21 cellular contexts compared by ENCODE assay signal in genomic region chr6:27862396-27863061, GRCh38. TPM values are rescaled to one million over a fixed set of nuclear protein-coding genes. Genes with fewer than 3 reads are reported as not detected.
A peak's percentile ranks its signal among the peaks of the same experiment; 100 is the strongest.
DNase-seq lines count a peak whose midpoint lies in the region; ATAC-seq, FAIRE-seq and TF ChIP-seq lines count a peak whose summit lies in the region.
"Had no signal": no experiment of that assay in that cellular context is flagged by ENCODE, and none has a peak within 500 bp of the region (broad histone marks: within the 10 kb centered on the region; RNA-seq: fewer than 3 reads in every experiment).

No MANE protein-coding gene starts in this region.

- H2AFZ ChIP-seq in HepG2 (ENCODE audit: low read length) (no peak overlapping the region), PC-3 (ENCODE audit: low read length) (no peak overlapping the region; the same call in 1 of the 2 replicates)

- intact Hi-C loops in HepG2 (cut with micrococcal nuclease; ENCODE audit: unreplicated experiment) = no loop called here
- intact Hi-C loops in right lobe of liver (cut with DNase I) = no loop called here
- intact Hi-C loops in PC-3 (cut with micrococcal nuclease) = no loop called here

- H3K36me3 ChIP-seq in HepG2 (replicated peaks in 1 of 2; ENCODE audit: control insufficient read depth in 1 of 2, insufficient read depth in 2 of 2, low read length in 2 of 2) (no peaks in the 10 kb centered on the region), right lobe of liver (no peaks in the 10 kb centered on the region), PC-3 (ENCODE audit: low read depth, low read length) (no peaks in the 10 kb centered on the region), tibial nerve (no peaks in the 10 kb centered on the region)

- TF ChIP-seq RAD21 in HepG2 (CRISPR knock-in tag; IDR thresholded peaks at IDR 0.05) = no peak

- BruUV-seq in HepG2 (replicated peaks; lab: Mats Ljungman, UMichigan) (no TSS peak), PC-3 (replicated peaks; lab: Mats Ljungman, UMichigan) (no TSS peak)

- in situ Hi-C loops in HepG2 (cut with HindIII; ENCODE audit: extremely low pct_ligation_motif_present, low pct_unique_long_range_greater_than_20kb) = no loop called here

- H3K4me2 ChIP-seq in HepG2 (ENCODE audit: low read depth, low read length) = peak overlapping the region; percentile 28
- peak overlapping the region; percentile 29; the same call in 1 of the 2 replicates for H3K4me2 ChIP-seq in PC-3 (ENCODE audit: low read length)

- FAIRE-seq in HepG2 (lab: Jason Lieb, UNC) = peak; percentile 30

- WGBS in HepG2 (ENCODE audit: low lambda C conversion rate) = 54% methylated on average over 6 of the region's 6 CpGs
- 77% methylated on average over 3 of the region's 6 CpGs for WGBS in right lobe of liver (ENCODE audit: insufficient coverage, low coverage, low lambda C conversion rate, missing lambda C conversion rate)
- WGBS in tibial nerve, 2 donors = 81 to 83% methylated on average over 6 of the region's 6 CpGs

- DNase-seq in HepG2 (ENCODE audit: low spot score) (peak; percentile 65), right lobe of liver (no peak), PC-3 (peak; percentile 41), epithelial cell of esophagus (ENCODE audit: low read depth) (peak; percentile 32), NCI-H128 (lab: John Stamatoyannopoulos, UW; ENCODE audit: unreplicated experiment) (no peak), NCI-H1092 treated with DMSO at 0.1 percent for 48 hours (lab: John Stamatoyannopoulos, UW) (no peak), RPMI8226 (no peak), tibial nerve (ENCODE audit: low spot score in 2 of 2) (no peak)
- DNase-seq: activated CD8-positive, alpha-beta T cell treated with anti-CD3 and anti-CD28 coated beads, Interleukin-2, amount 10 ng/mL, durations not matched to agents 7 days and 5 days; activated effector memory CD4-positive, alpha-beta T cell treated with Interleukin-2 at 50 U/mL for 16 hours; Caco-2; dermis blood vessel endothelial cell; GF-D8; KG1; NCI-H146; NCI-H446 treated with DMSO at 0.1 percent for 48 hours; stimulated activated CD4-positive, alpha-beta T cell treated with anti-CD3 and anti-CD28 coated beads, Interleukin-12 subunit alpha, Interleukin-12 subunit beta, amount 100 ng/mL, for 4 hours; stimulated activated naive CD8-positive, alpha-beta T cell treated with anti-CD3 and anti-CD28 coated beads, Interleukin-15, Interleukin-2, amounts not matched to agents 100 U/mL and 50 U/mL, for 24 hours had no signal

- TF ChIP-seq POLR2A in HepG2 (IDR thresholded peaks at IDR 0.05; ENCODE audit: insufficient read depth in 1 of 2, low read depth in 2 of 2, low read length in 2 of 2) = no peak
- no peak for TF ChIP-seq POLR2A in right lobe of liver (IDR thresholded peaks at IDR 0.05)
- no peak for TF ChIP-seq POLR2A in tibial nerve (IDR thresholded peaks at IDR 0.05)

- H3K4me3 ChIP-seq in HepG2 (replicated peaks in 1 of 3; ENCODE audit: insufficient read depth in 1 of 3, low read depth in 2 of 3, low read length in 3 of 3) (no peak overlapping the region), right lobe of liver (no peak overlapping the region), PC-3 (ENCODE audit: low read length) (no peak overlapping the region), epithelial cell of esophagus (ENCODE audit: low read length) (no peak overlapping the region), tibial nerve (no peak overlapping the region)

- POLR2A ChIA-PET in HepG2 (lab: Yijun Ruan, JAX) = interaction anchor here (1.1 to 1.3 kb wide), 2 partner anchors 24 to 30 kb away, joined by 3 to 8 read pairs; a partner anchor contains a TSS
- POLR2A ChIA-PET in PC-3 (lab: Charles Lee; ENCODE audit: unreplicated experiment) = interaction anchor here (0.7 to 1.0 kb wide), 2 partner anchors 31 to 372 kb away, joined by 6 read pairs; a partner anchor contains a TSS

- H3K9me3 ChIP-seq in HepG2 (ENCODE audit: low read length) (no peaks in the 10 kb centered on the region), right lobe of liver (no peaks in the 10 kb centered on the region), PC-3 (ENCODE audit: low read length) (no peaks in the 10 kb centered on the region), tibial nerve (no peaks in the 10 kb centered on the region)
- H3K9me3 ChIP-seq: Caco-2 had no signal

- no peak overlapping the region for H3K9ac ChIP-seq in HepG2 (ENCODE audit: insufficient read depth, low read depth, low read length)
- H3K9ac ChIP-seq in PC-3 (ENCODE audit: low read length) = no peak overlapping the region

- H3K4me1 ChIP-seq in HepG2 (ENCODE audit: insufficient read depth, low read length) (peaks cover 38% of the 10 kb centered on the region), right lobe of liver (peaks cover 0 to 18% (median 7%) of the 10 kb centered on the region in 4 donors), PC-3 (ENCODE audit: insufficient read depth, low read length) (peaks cover 21% of the 10 kb centered on the region), tibial nerve (peaks cover 0 to 32% (median 14%) of the 10 kb centered on the region in 4 donors)
- H3K4me1 ChIP-seq: Caco-2 had no signal

- H3K79me2 ChIP-seq in HepG2 (ENCODE audit: insufficient read depth, low read length) (no peaks in the 10 kb centered on the region), PC-3 (ENCODE audit: low read length) (no peaks in the 10 kb centered on the region)

- no peaks in the 10 kb centered on the region for H3F3A ChIP-seq in PC-3 (ENCODE audit: low read length, unreplicated experiment)

- no peak overlapping the region for H3K27ac ChIP-seq in HepG2 (ENCODE audit: extremely low read length, insufficient read depth, low read length)
- no peak overlapping the region for H3K27ac ChIP-seq in right lobe of liver
- peak overlapping the region; percentile 35 for H3K27ac ChIP-seq in PC-3 (ENCODE audit: low read length)
- H3K27ac ChIP-seq in tibial nerve = peak overlapping the region in 1 of 4 donors; percentile 22

- no peaks in the 10 kb centered on the region for H4K20me1 ChIP-seq in HepG2 (ENCODE audit: insufficient read depth, low read length)
- no peaks in the 10 kb centered on the region for H4K20me1 ChIP-seq in PC-3 (ENCODE audit: low read length)

- TF ChIP-seq CTCF in HepG2 (CRISPR knock-in tag; IDR thresholded peaks at IDR 0.05) (no peak), right lobe of liver (IDR thresholded peaks at IDR 0.05) (no peak), PC-3 (conservative IDR thresholded peaks at IDR 0.05; ENCODE audit: low read depth, low read length) (no peak), epithelial cell of esophagus (IDR thresholded peaks at IDR 0.05; ENCODE audit: insufficient read depth, low read depth, low read length, missing control alignments) (no peak), tibial nerve (IDR thresholded peaks at IDR 0.05) (no peak)

- CTCF ChIA-PET in HepG2 (lab: Yijun Ruan, JAX; ENCODE audit: low intra/inter-chr PET ratio, low total read pairs) = no interaction called here
- CTCF ChIA-PET in PC-3 (lab: Charles Lee) = no interaction called here

- H3K27me3 ChIP-seq in HepG2 (ENCODE audit: control insufficient read depth in 1 of 2, insufficient read depth in 2 of 2, low read length in 2 of 2) = peaks cover 0 to 24% of the 10 kb centered on the region in 2 experiments; a peak in 3 of 5 replicates
- no peaks in the 10 kb centered on the region for H3K27me3 ChIP-seq in right lobe of liver
- H3K27me3 ChIP-seq in PC-3 (ENCODE audit: low read length) = no peaks in the 10 kb centered on the region
- peaks cover 0 to 8% of the 10 kb centered on the region in 2 donors for H3K27me3 ChIP-seq in tibial nerve

- TF ChIP-seq EP300 in HepG2 (IDR thresholded peaks at IDR 0.05; ENCODE audit: low read depth in 2 of 2, low read length in 2 of 2) (no peak), HepG2 (CRISPR knock-in tag; IDR thresholded peaks at IDR 0.05; ENCODE audit: borderline replicate concordance) (no peak), tibial nerve (IDR thresholded peaks at IDR 0.05) (no peak)

- ATAC-seq in HepG2 (no peak), right lobe of liver (no peak), PC-3 (peak; percentile 44)
- ATAC-seq: activated CD8-positive, alpha-beta T cell treated with anti-CD3 and anti-CD28 coated beads, Interleukin-2, amount 10 ng/mL, durations not matched to agents 7 days and 5 days; stimulated activated naive CD8-positive, alpha-beta T cell treated with anti-CD3 and anti-CD28 coated beads, Interleukin-15, Interleukin-2, amounts not matched to agents 100 U/mL and 50 U/mL, for 24 hours had no signal

- no peaks in the 10 kb centered on the region for H3K9me2 ChIP-seq in PC-3 (replicated peaks; ENCODE audit: low read length)

TF ChIP-seq in HepG2, 621 proteins besides CTCF, POLR2A, EP300 and RAD21 (continues in another document):
- TF ChIP-seq ZNF225 (CRISPR knock-in tag; IDR thresholded peaks at IDR 0.05) (no peak), SIX4 (CRISPR knock-in tag; IDR thresholded peaks at IDR 0.05) (peak; percentile 93), YEATS4 (CRISPR knock-in tag; IDR thresholded peaks at IDR 0.05; ENCODE audit: borderline replicate concordance) (0 out of 2 replicates have a peak, but pooled peaks have one; percentile 30)

RNA-seq across cellular contexts. Expression of gene OR2B2, which starts 49.7 kb away (rescaled TPM):
- total RNA-seq in HepG2 (2016; rRNA removed; fragmentation: Illumina TruSeq; extraction: Trizol) = not detected in 2 replicates
- total RNA-seq in HepG2 (2016; cell fraction: cytosol; rRNA removed; fragmentation: Illumina TruSeq; extraction: Trizol; ENCODE audit: low read depth) = not detected in 2 replicates
- total RNA-seq in HepG2 (2016; cell fraction: insoluble cytoplasmic fraction; rRNA removed; fragmentation: Illumina TruSeq; extraction: Trizol) = not detected in 2 replicates
- total RNA-seq in HepG2 (2016; cell fraction: membrane; rRNA removed; fragmentation: Illumina TruSeq; extraction: Trizol) = not detected in 2 replicates
- total RNA-seq in HepG2 (2016; cell fraction: nucleus; rRNA removed; fragmentation: Illumina TruSeq; extraction: Trizol) = not detected in 2 replicates
- not detected in 2 replicates for polyA plus RNA-seq in HepG2 (2011; rRNA removed)
- not detected in 2 replicates for polyA plus RNA-seq in HepG2 (2011; cell fraction: cytosol; rRNA removed)
- polyA plus RNA-seq in HepG2 (2011; cell fraction: nucleus; rRNA removed) = not detected in 2 replicates
- polyA plus RNA-seq in HepG2 (2012) = not detected in 2 replicates
- not detected in 2 replicates for polyA plus RNA-seq in HepG2 (2016; cell fraction: cytosol; fragmentation: Illumina TruSeq; extraction: Trizol; ENCODE audit: low read depth)
- polyA plus RNA-seq in HepG2 (2016; cell fraction: insoluble cytoplasmic fraction; fragmentation: Illumina TruSeq; extraction: Trizol; ENCODE audit: low read depth) = not detected in 2 replicates
- not detected in 2 replicates for polyA plus RNA-seq in HepG2 (2016; cell fraction: membrane; fragmentation: Illumina TruSeq; extraction: Trizol; ENCODE audit: low read depth)
- not detected in 2 replicates for polyA plus RNA-seq in HepG2 (2016; cell fraction: nucleus; fragmentation: Illumina TruSeq; extraction: Trizol; ENCODE audit: insufficient read depth, low read depth)
- polyA minus RNA-seq in HepG2 (2011; rRNA and poly(A)+ RNA removed; ENCODE audit: low replicate concordance) = not detected in 2 replicates
- not detected in 2 replicates for polyA minus RNA-seq in HepG2 (2011; cell fraction: cytosol; rRNA and poly(A)+ RNA removed)
- not detected in 2 replicates for polyA minus RNA-seq in HepG2 (2011; cell fraction: nucleus; rRNA and poly(A)+ RNA removed)
- not detected for total RNA-seq in right lobe of liver
- total RNA-seq in PC-3 (2014; rRNA removed) = not detected in 2 replicates
- not detected for total RNA-seq in tibial nerve
- total RNA-seq: activated CD8-positive, alpha-beta T cell treated with anti-CD3 and anti-CD28 coated beads, Interleukin-2, amount 10 ng/mL, durations not matched to agents 7 days and 5 days; Caco-2; dermis blood vessel endothelial cell; H4; posterior vena cava; urinary bladder had no signal
- polyA plus RNA-seq: urinary bladder had no signal

Comparison
In these comparisons a context has a peak if more than half of its experiments do, and no peak if none do; other contexts are left out.
1. DNase-seq: peak in HepG2 (single experiment), PC-3 (single experiment) and epithelial cell of esophagus (single experiment); none in right lobe of liver (0 of 3), NCI-H128 (single experiment), NCI-H1092 treated with DMSO at 0.1 percent for 48 hours (single experiment), RPMI8226 (single experiment) and tibial nerve (0 of 2).